Comparison of ENCODE assay signal across 22 cellular contexts in the genomic region with DNA sequence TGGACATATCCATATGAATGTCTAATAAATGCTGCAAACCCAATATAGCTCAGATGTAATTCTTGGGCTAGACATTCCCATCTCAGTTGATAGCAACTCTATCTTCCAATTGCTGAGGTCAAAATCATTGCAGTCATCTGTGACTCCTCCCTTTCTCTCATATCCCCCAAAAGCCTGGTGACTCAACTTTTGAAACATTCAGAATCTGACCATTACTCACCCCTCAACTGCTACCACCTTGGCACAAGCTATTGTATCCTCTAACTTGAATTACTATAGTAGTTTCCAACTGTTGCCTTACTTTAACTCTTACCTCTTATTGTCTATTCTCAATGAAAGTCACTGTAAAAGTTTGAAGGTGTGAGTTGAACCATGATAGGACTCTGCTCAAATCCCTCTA.
DNase-seq lines count a peak whose midpoint lies in the region; ATAC-seq and TF ChIP-seq lines count a peak whose summit lies in the region.
"Had no signal": no experiment of that assay in that cellular context is flagged by ENCODE, and none has a peak within 500 bp of the region (broad histone marks: within the 10 kb centered on the region; RNA-seq: fewer than 3 reads in every experiment).

No MANE protein-coding gene starts in this region.

- DNase-seq in AG10803 (ENCODE audit: low read depth) (peak; percentile 47), LHCN-M2 (ENCODE audit: low read depth) (peak; percentile 78), brain microvascular endothelial cell (peak; percentile 47), glomerular visceral epithelial cell (ENCODE audit: extremely low spot score) (peak; percentile 14), putamen (ENCODE audit: low spot score) (no peak), DMS114 treated with DMSO at 0.1 percent for 48 hours (lab: John Stamatoyannopoulos, UW; ENCODE audit: unreplicated experiment) (no peak)
- no peak for DNase-seq in natural killer cell treated with Interleukin-12 subunit alpha and Interleukin-12 subunit beta and Interleukin-15 and Interleukin-18, amount 100 ng/mL, for 72 hours (ENCODE audit: low spot score)
- DNase-seq: ACHN; activated CD4-positive, alpha-beta T cell treated with anti-CD3 and anti-CD28 coated beads, Interleukin-2, amount 50 U/mL, for 4 hours; activated naive CD8-positive, alpha-beta T cell treated with anti-CD3 and anti-CD28 coated beads for 36 hours; activated T-cell treated with anti-CD3 and anti-CD28 coated beads, Interleukin-2, amount 50 U/mL, for 72 hours; erythroblast; GF-D8; left lung; NCI-H1436; NCI-H345; stimulated activated naive CD8-positive, alpha-beta T cell treated with anti-CD3 and anti-CD28 coated beads, Interleukin-15, Interleukin-2, amounts not matched to agents 100 U/mL and 50 U/mL, for 24 hours; upper lobe of left lung had no signal

- peaks cover 3% of the 10 kb centered on the region for H3K9me3 Mint-ChIP-seq in natural killer cell treated with Interleukin-12 subunit alpha and Interleukin-12 subunit beta and Interleukin-15 and Interleukin-18, amount 100 ng/mL, for 72 hours
- H3K9me3 Mint-ChIP-seq: activated naive CD8-positive, alpha-beta T cell treated with anti-CD3 and anti-CD28 coated beads for 36 hours had no signal

- no peak for TF ChIP-seq CTCF in AG10803 (conservative IDR thresholded peaks at IDR 0.05; ENCODE audit: low read length)
- no peak for TF ChIP-seq CTCF in brain microvascular endothelial cell (IDR thresholded peaks at IDR 0.05; ENCODE audit: low read depth, low read length, missing control alignments)

- in situ Hi-C loops in brain microvascular endothelial cell (cut with HindIII; ENCODE audit: low pct_ligation_motif_present, low sequenced_read_pairs), result no loop called here

- ATAC-seq in GM19324 (IDR thresholded peaks at IDR 0.05; ENCODE audit: low FRiP score, unreplicated experiment), result no peak
- ATAC-seq in natural killer cell treated with Interleukin-12 subunit alpha and Interleukin-12 subunit beta and Interleukin-15 and Interleukin-18, amount 100 ng/mL, for 72 hours, result no peak
- ATAC-seq: activated T-cell treated with anti-CD3 and anti-CD28 coated beads, Interleukin-2, amount 50 U/mL, for 72 hours; left lung; stimulated activated naive CD8-positive, alpha-beta T cell treated with anti-CD3 and anti-CD28 coated beads, Interleukin-15, Interleukin-2, amounts not matched to agents 100 U/mL and 50 U/mL, for 24 hours had no signal

- no peaks in the 10 kb centered on the region for H3K4me1 Mint-ChIP-seq in natural killer cell treated with Interleukin-12 subunit alpha and Interleukin-12 subunit beta and Interleukin-15 and Interleukin-18, amount 100 ng/mL, for 72 hours (ENCODE audit: low read depth in 2 of 2)
- H3K4me1 Mint-ChIP-seq: activated naive CD8-positive, alpha-beta T cell treated with anti-CD3 and anti-CD28 coated beads for 36 hours had no signal

- no peaks in the 10 kb centered on the region for H3K36me3 Mint-ChIP-seq in natural killer cell treated with Interleukin-12 subunit alpha and Interleukin-12 subunit beta and Interleukin-15 and Interleukin-18, amount 100 ng/mL, for 72 hours
- H3K36me3 Mint-ChIP-seq: activated naive CD8-positive, alpha-beta T cell treated with anti-CD3 and anti-CD28 coated beads for 36 hours had no signal

- H3K27me3 Mint-ChIP-seq in natural killer cell treated with Interleukin-12 subunit alpha and Interleukin-12 subunit beta and Interleukin-15 and Interleukin-18, amount 100 ng/mL, for 72 hours, result no peaks in the 10 kb centered on the region
- H3K27me3 Mint-ChIP-seq: activated naive CD8-positive, alpha-beta T cell treated with anti-CD3 and anti-CD28 coated beads for 36 hours had no signal

- H3K4me3 Mint-ChIP-seq in natural killer cell treated with Interleukin-12 subunit alpha and Interleukin-12 subunit beta and Interleukin-15 and Interleukin-18, amount 100 ng/mL, for 72 hours, result no peak overlapping the region
- H3K4me3 Mint-ChIP-seq: activated naive CD8-positive, alpha-beta T cell treated with anti-CD3 and anti-CD28 coated beads for 36 hours; activated T-cell treated with anti-CD3 and anti-CD28 coated beads, Interleukin-2, amount 50 U/mL, for 72 hours had no signal

- H3K27ac Mint-ChIP-seq in natural killer cell treated with Interleukin-12 subunit alpha and Interleukin-12 subunit beta and Interleukin-15 and Interleukin-18, amount 100 ng/mL, for 72 hours, result no peak overlapping the region
- H3K27ac Mint-ChIP-seq: activated naive CD8-positive, alpha-beta T cell treated with anti-CD3 and anti-CD28 coated beads for 36 hours; activated T-cell treated with anti-CD3 and anti-CD28 coated beads, Interleukin-2, amount 50 U/mL, for 72 hours had no signal

- no peaks in the 10 kb centered on the region for H3K27me3 ChIP-seq in brain microvascular endothelial cell (replicated peaks)
- H3K27me3 ChIP-seq: left lung, SJSA1, upper lobe of left lung had no signal

- no peak overlapping the region for H3K27ac ChIP-seq in brain microvascular endothelial cell
- H3K27ac ChIP-seq: KMS-11, left lung, parathyroid adenoma, SJSA1, upper lobe of left lung had no signal

- no peaks in the 10 kb centered on the region for H3K36me3 ChIP-seq in brain microvascular endothelial cell (replicated peaks)
- H3K36me3 ChIP-seq: left lung, SJSA1, upper lobe of left lung had no signal

- H3K4me3 ChIP-seq in AG10803 (ENCODE audit: low read length) (no peak overlapping the region), brain microvascular endothelial cell (ENCODE audit: low read depth, low read length) (no peak overlapping the region)
- H3K4me3 ChIP-seq: left lung, SJSA1, upper lobe of left lung had no signal

Comparison
In these comparisons a context has a peak if more than half of its experiments do, and no peak if none do; other contexts are left out.
1. DNase-seq: peak in AG10803 (single experiment), LHCN-M2 (single experiment), brain microvascular endothelial cell (single experiment) and glomerular visceral epithelial cell (single experiment); none in putamen (single experiment), natural killer cell treated with Interleukin-12 subunit alpha and Interleukin-12 subunit beta and Interleukin-15 and Interleukin-18, amount 100 ng/mL, for 72 hours (single experiment) and DMS114 treated with DMSO at 0.1 percent for 48 hours (single experiment).